Comparison of ENCODE assay signal across 8 cellular contexts in the genomic region with DNA sequence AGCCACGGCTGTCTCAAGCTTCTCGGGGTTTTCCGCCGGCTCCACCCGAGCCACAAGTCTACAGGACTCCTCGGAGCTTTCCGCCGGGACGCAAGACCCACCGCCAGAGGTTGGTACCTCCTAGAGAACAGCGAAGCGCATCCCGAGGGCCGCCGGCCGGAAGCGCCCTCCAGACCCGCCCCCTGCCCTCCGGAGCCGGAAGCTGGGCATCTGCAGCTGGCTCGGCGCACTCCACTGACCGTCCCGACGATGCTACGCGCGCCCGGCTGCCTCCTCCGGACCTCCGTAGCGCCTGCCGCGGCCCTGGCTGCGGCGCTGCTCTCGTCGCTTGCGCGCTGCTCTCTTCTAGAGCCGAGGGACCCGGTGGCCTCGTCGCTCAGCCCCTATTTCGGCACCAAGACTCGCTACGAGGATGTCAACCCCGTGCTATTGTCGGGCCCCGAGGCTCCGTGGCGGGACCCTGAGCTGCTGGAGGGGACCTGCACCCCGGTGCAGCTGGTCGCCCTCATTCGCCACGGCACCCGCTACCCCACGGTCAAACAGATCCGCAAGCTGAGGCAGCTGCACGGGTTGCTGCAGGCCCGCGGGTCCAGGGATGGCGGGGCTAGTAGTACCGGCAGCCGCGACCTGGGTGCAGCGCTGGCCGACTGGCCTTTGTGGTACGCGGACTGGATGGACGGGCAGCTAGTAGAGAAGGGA. TPM values are rescaled to one million over a fixed set of nuclear protein-coding genes. Genes with fewer than 3 reads are reported as not detected.
DNase-seq lines count a peak whose midpoint lies in the region; ATAC-seq, FAIRE-seq and TF ChIP-seq lines count a peak whose summit lies in the region.

A gene with protein sequence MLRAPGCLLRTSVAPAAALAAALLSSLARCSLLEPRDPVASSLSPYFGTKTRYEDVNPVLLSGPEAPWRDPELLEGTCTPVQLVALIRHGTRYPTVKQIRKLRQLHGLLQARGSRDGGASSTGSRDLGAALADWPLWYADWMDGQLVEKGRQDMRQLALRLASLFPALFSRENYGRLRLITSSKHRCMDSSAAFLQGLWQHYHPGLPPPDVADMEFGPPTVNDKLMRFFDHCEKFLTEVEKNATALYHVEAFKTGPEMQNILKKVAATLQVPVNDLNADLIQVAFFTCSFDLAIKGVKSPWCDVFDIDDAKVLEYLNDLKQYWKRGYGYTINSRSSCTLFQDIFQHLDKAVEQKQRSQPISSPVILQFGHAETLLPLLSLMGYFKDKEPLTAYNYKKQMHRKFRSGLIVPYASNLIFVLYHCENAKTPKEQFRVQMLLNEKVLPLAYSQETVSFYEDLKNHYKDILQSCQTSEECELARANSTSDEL (plus strand): TSS at position 227 of the 699 bp plus-strand sequence. CDS start 23 bp downstream, at position 250.

- no peak for FAIRE-seq in pancreas (lab: Jason Lieb, UNC)

- ATAC-seq in activated naive CD8-positive, alpha-beta T cell treated with anti-CD3 and anti-CD28 coated beads, Interleukin-2, amount 50 U/mL, for 24 hours = peak; percentile 97
- peak; percentile 99 for ATAC-seq in Right ventricle myocardium superior (ENCODE audit: poor library complexity)
- peak; percentile 92 to 97 (median 96) for ATAC-seq in pancreas

- peaks cover 8% of the 10 kb centered on the region for H3K27me3 Mint-ChIP-seq in activated naive CD8-positive, alpha-beta T cell treated with anti-CD3 and anti-CD28 coated beads, Interleukin-2, amount 50 U/mL, for 24 hours

- H3K27ac ChIP-seq in MM.1S (ENCODE audit: low read length) (peak within 1 kb of the TSS; percentile 45; the same call in 1 of the 2 replicates), pancreas (peak within 1 kb of the TSS; percentile 56 to 84 (median 67)), transverse colon (peak within 1 kb of the TSS; percentile 86 to 91 (median 88))

- peak within 1 kb of the TSS; percentile 92 for H3K27ac Mint-ChIP-seq in activated naive CD8-positive, alpha-beta T cell treated with anti-CD3 and anti-CD28 coated beads, Interleukin-2, amount 50 U/mL, for 24 hours

- H3K36me3 ChIP-seq in MM.1S (replicated peaks; ENCODE audit: insufficient read depth, low read length) (peaks cover 5% of the 10 kb centered on the region; the same call in 1 of the 2 replicates), pancreas (no peaks in the 10 kb centered on the region), transverse colon (peaks cover 0 to 5% (median 0%) of the 10 kb centered on the region in 4 donors)

- 0% methylated on average over 66 to 71 of the region's 71 CpGs for WGBS in pancreas, 2 donors
- WGBS in transverse colon (ENCODE audit: low coverage in 1 of 2), 2 donors = 0% methylated on average over 67 of the region's 71 CpGs; no CpG with 5 or more reads in 1 of the 2 donors

- H3K27me3 ChIP-seq in MM.1S (replicated peaks; ENCODE audit: insufficient read depth, low read length) (no peaks in the 10 kb centered on the region), pancreas (no peaks in the 10 kb centered on the region), transverse colon (no peaks in the 10 kb centered on the region)

- H3K4me1 ChIP-seq in MM.1S (ENCODE audit: low read length) (peaks cover 17% of the 10 kb centered on the region), pancreas (peaks cover 13 to 42% (median 34%) of the 10 kb centered on the region in 3 donors), transverse colon (peaks cover 5 to 34% (median 20%) of the 10 kb centered on the region in 4 donors)

- H3K36me3 Mint-ChIP-seq in activated naive CD8-positive, alpha-beta T cell treated with anti-CD3 and anti-CD28 coated beads, Interleukin-2, amount 50 U/mL, for 24 hours (ENCODE audit: low read depth) = peaks cover 18% of the 10 kb centered on the region

- H2AFZ ChIP-seq in MM.1S (ENCODE audit: low read length) = peak within 1 kb of the TSS; percentile 98

- no peaks in the 10 kb centered on the region for H3K9me3 Mint-ChIP-seq in activated naive CD8-positive, alpha-beta T cell treated with anti-CD3 and anti-CD28 coated beads, Interleukin-2, amount 50 U/mL, for 24 hours

- CTCF ChIA-PET in GM10248 (lab: Yijun Ruan, JAX) = interaction anchor here (1.2 to 2.2 kb wide), 7 partner anchors 9 to 565 kb away, joined by 3 to 9 read pairs (median 6); no protein-coding TSS in a partner anchor

- no peaks in the 10 kb centered on the region for H3K9me3 ChIP-seq in MM.1S (replicated peaks; ENCODE audit: insufficient read depth, low read length)
- no peaks in the 10 kb centered on the region for H3K9me3 ChIP-seq in pancreas
- H3K9me3 ChIP-seq in transverse colon = no peaks in the 10 kb centered on the region

- no peaks in the 10 kb centered on the region for H4K20me1 ChIP-seq in MM.1S (ENCODE audit: insufficient read depth, low read length)

- peak; percentile 10 for TF ChIP-seq CTCF in GM10248 (IDR thresholded peaks at IDR 0.05; ENCODE audit: control extremely low read depth, extremely low read depth, low read depth, missing control alignments)
- TF ChIP-seq CTCF in MM.1S (IDR thresholded peaks at IDR 0.05; ENCODE audit: low read length) = no peak
- TF ChIP-seq CTCF in pancreas (IDR thresholded peaks at IDR 0.05) = no peak
- TF ChIP-seq CTCF in transverse colon (IDR thresholded peaks at IDR 0.05) = no peak

- in situ Hi-C loops in transverse colon (cut with MboI; ENCODE audit: low pct_ligation_motif_present in 1 of 4, low pct_unique_long_range_greater_than_20kb in 1 of 4, low sequenced_read_pairs in 3 of 4) = no loop called here

- peak within 1 kb of the TSS; percentile 93 for H3K4me3 Mint-ChIP-seq in activated naive CD8-positive, alpha-beta T cell treated with anti-CD3 and anti-CD28 coated beads, Interleukin-2, amount 50 U/mL, for 24 hours

- H3K9ac ChIP-seq in MM.1S (ENCODE audit: low read length) = peak within 1 kb of the TSS; percentile 66

- DNase-seq in GM10248 (ENCODE audit: extremely low spot score) (peak; percentile 90), HCEC 1CT (peak; percentile 89), MM.1S (peak; percentile 87), SW 1271 (lab: John Stamatoyannopoulos, UW) (peak; percentile 10 to 70), Right ventricle myocardium superior (peak; percentile 90), pancreas (peak; percentile 68 to 93 (median 78)), transverse colon (peak; percentile 82)
- DNase-seq in activated naive CD8-positive, alpha-beta T cell treated with anti-CD3 and anti-CD28 coated beads, Interleukin-2, amount 50 U/mL, for 24 hours = peak; percentile 84

- peak within 1 kb of the TSS; percentile 95 for H3K4me3 ChIP-seq in MM.1S (ENCODE audit: low read length)
- H3K4me3 ChIP-seq in pancreas = peak within 1 kb of the TSS; percentile 92 to 99 (median 95)
- peak within 1 kb of the TSS; percentile 73 to 89 (median 83) for H3K4me3 ChIP-seq in transverse colon

- peak within 1 kb of the TSS; percentile 74 for H3K4me2 ChIP-seq in MM.1S (ENCODE audit: low read depth, low read length)

- H3F3A ChIP-seq in MM.1S (ENCODE audit: insufficient read depth, low read length) = peaks cover 13% of the 10 kb centered on the region; the same call in 1 of the 2 replicates

- POLR2A ChIA-PET in GM10248 (lab: Yijun Ruan, JAX) = interaction anchor here (0.5 to 0.6 kb wide), 2 partner anchors 64 to 1027 kb away, joined by 3 to 5 read pairs; no protein-coding TSS in a partner anchor

- H3K9me2 ChIP-seq in MM.1S (replicated peaks; ENCODE audit: insufficient read depth, low read length) = no peaks in the 10 kb centered on the region

- intact Hi-C loops in Right ventricle myocardium superior (cut with DNase I) (no loop called here), pancreas (cut with DNase I) (no loop called here), transverse colon (cut with DNase I; ENCODE audit: low total_unique reads) (no loop called here)

- peaks cover 40% of the 10 kb centered on the region for H3K79me2 ChIP-seq in MM.1S (ENCODE audit: low read length)

- no peak for TF ChIP-seq EP300 in transverse colon (IDR thresholded peaks at IDR 0.05; ENCODE audit: low read depth)

- peak; percentile 55 for TF ChIP-seq POLR2A in transverse colon (IDR thresholded peaks at IDR 0.05)

- peaks cover 41% of the 10 kb centered on the region for H3K4me1 Mint-ChIP-seq in activated naive CD8-positive, alpha-beta T cell treated with anti-CD3 and anti-CD28 coated beads, Interleukin-2, amount 50 U/mL, for 24 hours

RNA-seq across cellular contexts. Expression of the gene that starts here (rescaled TPM):
- total RNA-seq in Right ventricle myocardium superior (5.5 TPM), pancreas (10 to 100 TPM in 3 of 6 donors, 1 to 10 TPM in 3; 6.1 to 11.9 (median 10.3) TPM), transverse colon (10 to 100 TPM; 11.1 to 28.4 (median 21.2) TPM)
- 1 to 10 TPM; 5.5 to 9.7 TPM for polyA plus RNA-seq in pancreas

Comparison
In these comparisons a context has a peak if more than half of its experiments do, and no peak if none do; other contexts are left out.
1. Peak in every context shown above with its lines: DNase-seq, ATAC-seq, H3K4me3 ChIP-seq and H3K27ac ChIP-seq.
2. DNase-seq: peak in every context shown above with its lines; median percentile 90 in GM10248; 90 in Right ventricle myocardium superior; 89 in HCEC 1CT; 87 in MM.1S; 84 in activated naive CD8-positive, alpha-beta T cell treated with anti-CD3 and anti-CD28 coated beads, Interleukin-2, amount 50 U/mL, for 24 hours; 82 in transverse colon; 78 in pancreas; 40 in SW 1271.